ENCODE assay signal across 14 cellular contexts in the genomic region with DNA sequence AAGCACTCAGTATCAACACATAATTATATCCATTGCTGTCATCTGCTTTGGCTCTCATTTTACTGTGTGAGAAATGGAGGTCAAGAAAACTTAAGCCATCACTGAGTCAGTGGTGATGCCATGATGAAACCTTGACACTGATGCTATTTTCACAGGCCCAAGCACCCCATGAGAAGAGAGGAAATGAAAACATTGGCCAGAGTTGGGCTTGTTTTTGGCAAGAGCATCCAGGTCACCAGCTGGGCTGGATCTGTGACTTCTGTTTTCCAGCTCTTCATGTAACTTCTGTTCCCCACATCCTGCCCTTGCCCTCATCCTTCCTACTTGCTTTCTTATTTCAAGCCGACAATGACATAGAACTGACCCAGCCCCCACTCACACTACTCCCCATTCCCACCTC. TPM values are rescaled to one million over a fixed set of nuclear protein-coding genes. Genes with fewer than 3 reads are reported as not detected.
A peak's percentile ranks its signal among the peaks of the same experiment; 100 is the strongest.
DNase-seq lines count a peak whose midpoint lies in the region; ATAC-seq and TF ChIP-seq lines count a peak whose summit lies in the region.
"Had no signal": no experiment of that assay in that cellular context is flagged by ENCODE, and none has a peak within 500 bp of the region (broad histone marks: within the 10 kb centered on the region; RNA-seq: fewer than 3 reads in every experiment).

No MANE protein-coding gene starts in this region.

- no peak overlapping the region for H3K4me3 ChIP-seq in right atrium auricular region
- H3K4me3 ChIP-seq in thymus (ENCODE audit: low read length) = no peak overlapping the region
- H3K4me3 ChIP-seq: A549 had no signal

- DNase-seq in activated CD4-positive, alpha-beta T cell treated with anti-CD3 and anti-CD28 coated beads for 36 hours = no peak
- no peak for DNase-seq in activated CD4-positive, alpha-beta T cell treated with anti-CD3 and anti-CD28 coated beads, Interleukin-2, amount 50 U/mL, for 1 hour
- no peak for DNase-seq in activated T-cell treated with anti-CD3 and anti-CD28 coated beads, Interleukin-2, amount 50 U/mL, for 72 hours
- DNase-seq in right atrium auricular region (ENCODE audit: low spot score) (peak; percentile 89), LoVo (ENCODE audit: low spot score) (no peak), putamen (ENCODE audit: low spot score) (no peak)
- DNase-seq: NCI-H1417 treated with DMSO at 0.1 percent for 48 hours had no signal

- peaks cover 0 to 22% of the 10 kb centered on the region in 2 donors for H3K4me1 ChIP-seq in right atrium auricular region
- H3K4me1 ChIP-seq in thymus (ENCODE audit: control insufficient read depth, insufficient read depth, low read length) = peaks cover 31% of the 10 kb centered on the region
- H3K4me1 ChIP-seq: A549 had no signal

- TF ChIP-seq CTCF in right atrium auricular region (IDR thresholded peaks at IDR 0.05) = no peak

- H3K27me3 ChIP-seq in right atrium auricular region (no peaks in the 10 kb centered on the region), thymus (ENCODE audit: control insufficient read depth, insufficient read depth) (no peaks in the 10 kb centered on the region)

- peak overlapping the region; percentile 51 to 71 for H3K27ac ChIP-seq in right atrium auricular region
- peak overlapping the region; percentile 72 for H3K27ac ChIP-seq in thymus (ENCODE audit: low read depth)
- H3K27ac ChIP-seq: A549, epithelial cell of prostate had no signal

- peaks cover 94% of the 10 kb centered on the region for H3K36me3 Mint-ChIP-seq in activated CD4-positive, alpha-beta T cell treated with anti-CD3 and anti-CD28 coated beads for 36 hours (ENCODE audit: low read depth)
- peaks cover 51 to 84% of the 10 kb centered on the region in 2 donors for H3K36me3 Mint-ChIP-seq in activated T-cell treated with anti-CD3 and anti-CD28 coated beads, Interleukin-2, amount 50 U/mL, for 72 hours (ENCODE audit: insufficient read depth in 2 of 2)

- peak overlapping the region; percentile 92 for H3K27ac Mint-ChIP-seq in activated CD4-positive, alpha-beta T cell treated with anti-CD3 and anti-CD28 coated beads for 36 hours
- H3K27ac Mint-ChIP-seq in activated T-cell treated with anti-CD3 and anti-CD28 coated beads, Interleukin-2, amount 50 U/mL, for 72 hours = peak overlapping the region; percentile 92

- POLR2A ChIA-PET in activated CD4-positive, alpha-beta T cell treated with anti-CD3 and anti-CD28 coated beads for 36 hours (lab: Charles Lee) = interaction anchor here (0.8 to 1.2 kb wide), 2 partner anchors 12 to 18 kb away, joined by 3 to 4 read pairs; no protein-coding TSS in a partner anchor

- peak overlapping the region; percentile 8 for H3K4me3 Mint-ChIP-seq in activated CD4-positive, alpha-beta T cell treated with anti-CD3 and anti-CD28 coated beads for 36 hours
- peak overlapping the region; percentile 54 to 67 for H3K4me3 Mint-ChIP-seq in activated T-cell treated with anti-CD3 and anti-CD28 coated beads, Interleukin-2, amount 50 U/mL, for 72 hours

- peaks cover 99% of the 10 kb centered on the region for H3K4me1 Mint-ChIP-seq in activated CD4-positive, alpha-beta T cell treated with anti-CD3 and anti-CD28 coated beads for 36 hours
- peaks cover 97% of the 10 kb centered on the region for H3K4me1 Mint-ChIP-seq in activated T-cell treated with anti-CD3 and anti-CD28 coated beads, Interleukin-2, amount 50 U/mL, for 72 hours (ENCODE audit: low read depth)

- intact Hi-C loops in activated CD4-positive, alpha-beta T cell treated with anti-CD3 and anti-CD28 coated beads for 36 hours (cut with DNase I, micrococcal nuclease) = no loop called here

- peak; percentile 32 for ATAC-seq in activated CD4-positive, alpha-beta T cell treated with anti-CD3 and anti-CD28 coated beads for 36 hours
- peak; percentile 29 to 49 for ATAC-seq in activated T-cell treated with anti-CD3 and anti-CD28 coated beads, Interleukin-2, amount 50 U/mL, for 72 hours (replicated peaks in 1 of 2)
- no peak for ATAC-seq in HG03442 (IDR thresholded peaks at IDR 0.05; ENCODE audit: unreplicated experiment)
- ATAC-seq: A549, left colon had no signal

- no peaks in the 10 kb centered on the region for H3K27me3 Mint-ChIP-seq in activated CD4-positive, alpha-beta T cell treated with anti-CD3 and anti-CD28 coated beads for 36 hours
- H3K27me3 Mint-ChIP-seq in activated T-cell treated with anti-CD3 and anti-CD28 coated beads, Interleukin-2, amount 50 U/mL, for 72 hours (ENCODE audit: low read depth) = no peaks in the 10 kb centered on the region

- CTCF ChIA-PET in activated CD4-positive, alpha-beta T cell treated with anti-CD3 and anti-CD28 coated beads for 36 hours (lab: Charles Lee) = interaction anchor here (1.0 to 13.6 kb wide), 3 partner anchors 11 to 21 kb away, joined by 5 to 180 read pairs (median 11); a partner anchor contains a TSS

- WGBS in thymus = 11% methylated on average over 1 of the region's 1 CpG

- peaks cover 0 to 12% of the 10 kb centered on the region in 2 donors for H3K9me3 ChIP-seq in right atrium auricular region
- H3K9me3 ChIP-seq in thymus (ENCODE audit: control insufficient read depth) = no peaks in the 10 kb centered on the region

- H3K36me3 ChIP-seq in right atrium auricular region (no peaks in the 10 kb centered on the region), thymus (ENCODE audit: control insufficient read depth, insufficient read depth) (peaks cover 74% of the 10 kb centered on the region)

- no peaks in the 10 kb centered on the region for H3K9me3 Mint-ChIP-seq in activated CD4-positive, alpha-beta T cell treated with anti-CD3 and anti-CD28 coated beads for 36 hours (ENCODE audit: low read depth)
- H3K9me3 Mint-ChIP-seq in activated T-cell treated with anti-CD3 and anti-CD28 coated beads, Interleukin-2, amount 50 U/mL, for 72 hours = no peaks in the 10 kb centered on the region

RNA-seq across cellular contexts. Expression of a gene that starts 10.0 kb away (rescaled TPM):
- total RNA-seq in activated CD4-positive, alpha-beta T cell treated with anti-CD3 and anti-CD28 coated beads for 36 hours = 100 to 1,000 TPM; 173 to 232 TPM
- 100 to 1,000 TPM; 162 to 190 TPM for total RNA-seq in activated T-cell treated with anti-CD3 and anti-CD28 coated beads, Interleukin-2, amount 50 U/mL, for 72 hours
- 1 to 10 TPM; 3.9 to 6.5 TPM for total RNA-seq in right atrium auricular region
- 131 TPM for polyA plus RNA-seq in thymus
- polyA plus RNA-seq: A549 had no signal

RNA-seq across cellular contexts. Expression of a gene that starts 54.7 kb away (rescaled TPM):
- total RNA-seq in activated CD4-positive, alpha-beta T cell treated with anti-CD3 and anti-CD28 coated beads for 36 hours = not detected
- not detected for total RNA-seq in activated T-cell treated with anti-CD3 and anti-CD28 coated beads, Interleukin-2, amount 50 U/mL, for 72 hours
- total RNA-seq in right atrium auricular region = not detected
- polyA plus RNA-seq in thymus = 0.48 TPM
- total RNA-seq: left colon, SK-MEL-5, skeletal muscle tissue had no signal
- polyA plus RNA-seq: A549 had no signal

Comparison
In these comparisons a context has a peak if more than half of its experiments do, and no peak if none do; other contexts are left out.
1. RNA of a gene that starts 10.0 kb away (total RNA-seq): 173 to 232 TPM in activated CD4-positive, alpha-beta T cell treated with anti-CD3 and anti-CD28 coated beads for 36 hours and 162 to 190 TPM in activated T-cell treated with anti-CD3 and anti-CD28 coated beads, Interleukin-2, amount 50 U/mL, for 72 hours; 3.9 to 6.5 TPM in right atrium auricular region; every median in the first group is over 10 times any median in the second.